In genomic region chr17:795721-796120, GRCh38 we compare ENCODE assay signal across 1 cellular context.
TF ChIP-seq lines count a peak whose summit lies in the region.

No MANE protein-coding gene starts in this region.

TF ChIP-seq in H1, 55 proteins besides CTCF, POLR2A, EP300 and RAD21:
- TF ChIP-seq FOSL1 (IDR thresholded peaks at IDR 0.05; ENCODE audit: insufficient read depth, low read depth, low read length) (no peak), SRF (IDR thresholded peaks at IDR 0.05; ENCODE audit: low read depth, low read length) (no peak)
